ENCODE assay signal across 8 cellular contexts in genomic region chr7:67185742-67186125, GRCh38.
DNase-seq lines count a peak whose midpoint lies in the region; ATAC-seq and TF ChIP-seq lines count a peak whose summit lies in the region.
"Not testable (repeated sequence)": the region's sequence is repeated elsewhere in the genome, so short reads cannot be mapped to it uniquely, and the experiment has no call there.

No MANE protein-coding gene starts in this region.

- H3K27ac ChIP-seq in CD8-positive, alpha-beta memory T cell (ENCODE audit: low read depth, low read length) = not testable (repeated sequence)
- H3K27ac ChIP-seq in esophagus muscularis mucosa (replicated peaks in 1 of 4) = peak overlapping the region; percentile 34 to 44 (median 39)

- TF ChIP-seq CTCF in esophagus muscularis mucosa (IDR thresholded peaks at IDR 0.05) = not testable (repeated sequence)

- not testable (repeated sequence) for TF ChIP-seq EP300 in esophagus muscularis mucosa (IDR thresholded peaks at IDR 0.05)

- not testable (repeated sequence) for DNase-seq in CD8-positive, alpha-beta memory T cell; esophagus muscularis mucosa (ENCODE audit: extremely low spot score)
- peak; percentile 35 for DNase-seq in myocyte (ENCODE audit: low read depth)

- intact Hi-C loops in esophagus muscularis mucosa (cut with DNase I) = not testable (repeated sequence)

- H3K4me3 Mint-ChIP-seq in CD8-positive, alpha-beta memory T cell = peak overlapping the region in 2 of 7 donors; percentile 13 to 27

- H3K9me3 ChIP-seq in CD8-positive, alpha-beta memory T cell (ENCODE audit: low read length); esophagus muscularis mucosa: not testable (repeated sequence)

- peaks cover 24 to 40% (median 27%) of the 10 kb centered on the region in 3 donors for H3K4me1 Mint-ChIP-seq in CD8-positive, alpha-beta memory T cell

- H3K36me3 ChIP-seq in CD8-positive, alpha-beta memory T cell (ENCODE audit: insufficient read depth, low read length); esophagus muscularis mucosa: not testable (repeated sequence)

- not testable (repeated sequence) for TF ChIP-seq POLR2A in esophagus muscularis mucosa (IDR thresholded peaks at IDR 0.05; ENCODE audit: low read depth)

- H3K36me3 Mint-ChIP-seq in CD8-positive, alpha-beta memory T cell = peaks cover 3 to 11% (median 3%) of the 10 kb centered on the region in 3 donors

- H3K27me3 Mint-ChIP-seq in CD8-positive, alpha-beta memory T cell = not testable (repeated sequence)

- POLR2A ChIA-PET in CD8-positive, alpha-beta memory T cell (lab: Charles Lee) = not testable (repeated sequence)

- peak overlapping the region in 5 of 8 donors; percentile 35 to 89 (median 75) for H3K27ac Mint-ChIP-seq in CD8-positive, alpha-beta memory T cell

- ATAC-seq in GM18907 (IDR thresholded peaks at IDR 0.05; ENCODE audit: unreplicated experiment) (peak; percentile 77), GM21526 (IDR thresholded peaks at IDR 0.05; ENCODE audit: low FRiP score, unreplicated experiment) (peak; percentile 92), HG02884 (IDR thresholded peaks at IDR 0.05; ENCODE audit: unreplicated experiment) (peak; percentile 98), HG03354 (IDR thresholded peaks at IDR 0.05; ENCODE audit: poor library complexity, severe bottlenecking, unreplicated experiment) (peak; percentile 81), SK-N-SH treated with all-trans-retinoic acid at 6 μM for 48 hours (peak; percentile 63)

- not testable (repeated sequence) for H3K27me3 ChIP-seq in CD8-positive, alpha-beta memory T cell (ENCODE audit: insufficient read depth, low read length, poor library complexity, severe bottlenecking); esophagus muscularis mucosa

- CTCF ChIA-PET in CD8-positive, alpha-beta memory T cell (lab: Charles Lee) = not testable (repeated sequence)

- 56% methylated on average over 1 of the region's 2 CpGs for WGBS in esophagus muscularis mucosa

- not testable (repeated sequence) for H3K4me3 ChIP-seq in CD8-positive, alpha-beta memory T cell (ENCODE audit: low read length); esophagus muscularis mucosa

- H3K4me1 ChIP-seq in CD8-positive, alpha-beta memory T cell (ENCODE audit: insufficient read depth, low read length); esophagus muscularis mucosa: not testable (repeated sequence)

- not testable (repeated sequence) for H3K9me3 Mint-ChIP-seq in CD8-positive, alpha-beta memory T cell
